9 cellular contexts compared by ENCODE assay signal in the genomic region with DNA sequence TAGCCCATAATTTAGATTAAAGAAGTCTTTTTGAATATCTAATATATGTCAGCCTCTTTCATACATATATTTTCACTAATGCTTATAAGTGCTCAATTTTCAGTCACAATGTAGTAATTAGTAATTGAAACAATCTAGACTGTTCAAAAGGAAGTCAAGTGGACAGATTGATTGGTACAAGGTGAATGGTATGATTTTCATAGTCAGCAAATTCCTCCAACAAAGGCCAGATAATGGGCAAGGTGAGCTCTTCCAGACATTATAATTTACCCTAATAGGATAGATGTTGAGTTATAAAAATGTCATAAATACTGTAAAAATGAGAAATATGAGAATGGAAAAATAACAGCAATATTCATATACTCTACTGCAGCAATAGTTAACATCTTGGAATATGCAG. TPM values are rescaled to one million over a fixed set of nuclear protein-coding genes. Genes with fewer than 3 reads are reported as not detected.
"Had no signal": no experiment of that assay in that cellular context is flagged by ENCODE, and none has a peak within 500 bp of the region (broad histone marks: within the 10 kb centered on the region; RNA-seq: fewer than 3 reads in every experiment).

No MANE protein-coding gene starts in this region.

- H3K9me3 ChIP-seq: HAP-1 had no signal

- H3K4me1 ChIP-seq: HAP-1 had no signal

- H3K4me3 ChIP-seq: GM23248, HAP-1 had no signal

- ATAC-seq: HCT116 had no signal

- DNase-seq: GM23248, GOT3, H7, KBM-7 had no signal

- H3K9ac ChIP-seq: GM23248, KMS-11 had no signal

- H3K27ac ChIP-seq: GM23248, KMS-11 had no signal

- H3K36me3 ChIP-seq: HAP-1 had no signal

- H3K4me2 ChIP-seq: KMS-11 had no signal

- H2AFZ ChIP-seq: GM23248 had no signal

- FAIRE-seq: HTR-8/SVneo had no signal

RNA-seq across cellular contexts. Expression of a gene that starts 44.4 kb away (rescaled TPM):
- total RNA-seq: GM23248, H7, HT-29 had no signal
- polyA plus RNA-seq: GM23248 had no signal

RNA-seq across cellular contexts. Expression of a gene that starts 58.4 kb away (rescaled TPM):
- total RNA-seq: HT-29 had no signal
